ENCODE assay signal across 13 cellular contexts in genomic region chr10:69457771-69458237, GRCh38. TPM values are rescaled to one million over a fixed set of nuclear protein-coding genes. Genes with fewer than 3 reads are reported as not detected.
DNase-seq lines count a peak whose midpoint lies in the region; ATAC-seq and TF ChIP-seq lines count a peak whose summit lies in the region.
"Had no signal": no experiment of that assay in that cellular context is flagged by ENCODE, and none has a peak within 500 bp of the region (broad histone marks: within the 10 kb centered on the region; RNA-seq: fewer than 3 reads in every experiment).

No MANE protein-coding gene starts in this region.

- peaks cover 6% of the 10 kb centered on the region for H3K27me3 Mint-ChIP-seq in activated CD4-positive, alpha-beta T cell treated with anti-CD3 and anti-CD28 coated beads, Interleukin-2, amount 10 ng/mL, durations not matched to agents 24 days and 14 days

- WGBS in heart left ventricle, 4 donors: 60 to 73% (median 65%) methylated on average over 5 of the region's 5 CpGs
- WGBS in urinary bladder: 64% methylated on average over 5 of the region's 5 CpGs

- TF ChIP-seq POLR2A in heart left ventricle (IDR thresholded peaks at IDR 0.05): no peak

- H3K4me1 Mint-ChIP-seq in activated CD4-positive, alpha-beta T cell treated with anti-CD3 and anti-CD28 coated beads, Interleukin-2, amount 10 ng/mL, durations not matched to agents 24 days and 14 days: peaks cover 8% of the 10 kb centered on the region

- H3K36me3 ChIP-seq in heart left ventricle (peaks cover 0 to 3% (median 0%) of the 10 kb centered on the region in 9 donors), colonic mucosa (no peaks in the 10 kb centered on the region), muscle layer of duodenum (ENCODE audit: control insufficient read depth in 1 of 2, insufficient read depth in 2 of 2, low read length in 2 of 2) (no peaks in the 10 kb centered on the region), urinary bladder (ENCODE audit: insufficient read depth) (no peaks in the 10 kb centered on the region)
- H3K36me3 ChIP-seq: adrenal gland, thoracic aorta had no signal

- peak overlapping the region in 1 of 2 donors; percentile 9 for H3K9ac ChIP-seq in colonic mucosa (ENCODE audit: low read depth in 2 of 2, low read length in 2 of 2)

- H3K9me3 Mint-ChIP-seq in activated CD4-positive, alpha-beta T cell treated with anti-CD3 and anti-CD28 coated beads, Interleukin-2, amount 10 ng/mL, durations not matched to agents 24 days and 14 days: no peaks in the 10 kb centered on the region
- H3K9me3 Mint-ChIP-seq: effector memory CD8-positive, alpha-beta T cell had no signal

- ATAC-seq in heart left ventricle: no peak
- no peak for ATAC-seq in left ventricle myocardium superior
- ATAC-seq: effector memory CD8-positive, alpha-beta T cell had no signal

- H3K27ac ChIP-seq in heart left ventricle (peak overlapping the region in 7 of 12 donors; percentile 4 to 92 (median 30)), colonic mucosa (peak overlapping the region; percentile 90), muscle layer of duodenum (ENCODE audit: low read length) (peak overlapping the region; percentile 77), urinary bladder (ENCODE audit: low read depth) (peak overlapping the region; percentile 55)
- H3K27ac ChIP-seq: adrenal gland, thoracic aorta had no signal

- no peaks in the 10 kb centered on the region for H3K9me3 ChIP-seq in heart left ventricle
- H3K9me3 ChIP-seq in colonic mucosa: no peaks in the 10 kb centered on the region
- no peaks in the 10 kb centered on the region for H3K9me3 ChIP-seq in muscle layer of duodenum (ENCODE audit: control insufficient read depth in 1 of 2, low read length in 2 of 2)
- H3K9me3 ChIP-seq: adrenal gland, thoracic aorta had no signal

- H3K36me3 Mint-ChIP-seq in activated CD4-positive, alpha-beta T cell treated with anti-CD3 and anti-CD28 coated beads, Interleukin-2, amount 10 ng/mL, durations not matched to agents 24 days and 14 days (ENCODE audit: low read depth): no peaks in the 10 kb centered on the region

- H3K4me3 ChIP-seq in heart left ventricle (no peak overlapping the region), colonic mucosa (no peak overlapping the region), muscle layer of duodenum (ENCODE audit: low read depth in 1 of 2, low read length in 2 of 2) (no peak overlapping the region), urinary bladder (ENCODE audit: low read depth, low read length) (no peak overlapping the region)
- H3K4me3 ChIP-seq: adrenal gland, GM12878, thoracic aorta had no signal

- DNase-seq in heart left ventricle (no peak), left ventricle myocardium superior (no peak), colonic mucosa (no peak), NCI-H2227 (lab: John Stamatoyannopoulos, UW; ENCODE audit: unreplicated experiment) (no peak), COR-L47 (lab: John Stamatoyannopoulos, UW) (no peak)
- DNase-seq in activated CD4-positive, alpha-beta T cell treated with anti-CD3 and anti-CD28 coated beads, Interleukin-2, amount 10 ng/mL, durations not matched to agents 24 days and 14 days: no peak
- DNase-seq: DMS153; effector memory CD8-positive, alpha-beta T cell had no signal

- no peak overlapping the region for H3K27ac Mint-ChIP-seq in activated CD4-positive, alpha-beta T cell treated with anti-CD3 and anti-CD28 coated beads, Interleukin-2, amount 10 ng/mL, durations not matched to agents 24 days and 14 days

- H3K4me3 Mint-ChIP-seq in activated CD4-positive, alpha-beta T cell treated with anti-CD3 and anti-CD28 coated beads, Interleukin-2, amount 10 ng/mL, durations not matched to agents 24 days and 14 days: no peak overlapping the region

- H3K4me1 ChIP-seq in heart left ventricle: peaks cover 0 to 51% (median 34%) of the 10 kb centered on the region in 12 donors
- peaks cover 19% of the 10 kb centered on the region for H3K4me1 ChIP-seq in colonic mucosa
- peaks cover 32 to 46% of the 10 kb centered on the region in 2 donors for H3K4me1 ChIP-seq in muscle layer of duodenum (ENCODE audit: control insufficient read depth in 1 of 2, insufficient read depth in 2 of 2, low read length in 2 of 2)
- H3K4me1 ChIP-seq in urinary bladder (ENCODE audit: insufficient read depth): peaks cover 4% of the 10 kb centered on the region

- TF ChIP-seq CTCF in heart left ventricle (IDR thresholded peaks at IDR 0.05) (no peak), colonic mucosa (IDR thresholded peaks at IDR 0.05) (no peak)

- H3K27me3 ChIP-seq in heart left ventricle: no peaks in the 10 kb centered on the region
- no peaks in the 10 kb centered on the region for H3K27me3 ChIP-seq in colonic mucosa
- H3K27me3 ChIP-seq in muscle layer of duodenum (ENCODE audit: low read depth, low read length): no peaks in the 10 kb centered on the region
- H3K27me3 ChIP-seq: adrenal gland had no signal

- intact Hi-C loops in heart left ventricle (cut with DNase I): no loop called here
- intact Hi-C loops in left ventricle myocardium superior (cut with micrococcal nuclease): no loop called here
- intact Hi-C loops in colonic mucosa (cut with DNase I): no loop called here
- intact Hi-C loops in activated CD4-positive, alpha-beta T cell treated with anti-CD3 and anti-CD28 coated beads, Interleukin-2, amount 10 ng/mL, durations not matched to agents 24 days and 14 days (cut with micrococcal nuclease): no loop called here

RNA-seq across cellular contexts. Expression of gene TSPAN15, which starts 6.5 kb away (rescaled TPM):
- 10 to 100 TPM in 6 of 9 donors, 1 to 10 TPM in 3; 4.5 to 20.2 (median 11.1) TPM for total RNA-seq in heart left ventricle
- 10 to 100 TPM; 10.5 to 12.5 TPM for polyA plus RNA-seq in heart left ventricle
- total RNA-seq in left ventricle myocardium superior: 8.3 TPM
- 100 to 1,000 TPM; 129 TPM for total RNA-seq in colonic mucosa
- 38.0 TPM for total RNA-seq in urinary bladder
- polyA plus RNA-seq in urinary bladder: 88.1 TPM
- 1.6 and 1.9 TPM in 2 replicates for total RNA-seq in activated CD4-positive, alpha-beta T cell treated with anti-CD3 and anti-CD28 coated beads, Interleukin-2, amount 10 ng/mL, durations not matched to agents 24 days and 14 days

RNA-seq across cellular contexts. Expression of gene TACR2, which starts 41.1 kb away (rescaled TPM):
- total RNA-seq in heart left ventricle: under 1 TPM in 4 of 9 donors, not detected in 5; 0.22 to 0.39 (median 0.29) TPM
- polyA plus RNA-seq in heart left ventricle: under 1 TPM; 0.11 to 0.15 TPM
- total RNA-seq in left ventricle myocardium superior: not detected
- 10 to 100 TPM in 1 of 2 donors, under 1 TPM in 1; 0.22 to 18.8 TPM for total RNA-seq in colonic mucosa
- 4.5 TPM for total RNA-seq in urinary bladder
- polyA plus RNA-seq in urinary bladder: 121 TPM
- total RNA-seq in activated CD4-positive, alpha-beta T cell treated with anti-CD3 and anti-CD28 coated beads, Interleukin-2, amount 10 ng/mL, durations not matched to agents 24 days and 14 days: not detected in 2 replicates
- total RNA-seq: GM12878 had no signal

Comparison
In these comparisons a context has a peak if more than half of its experiments do, and no peak if none do; other contexts are left out.
1. H3K27ac ChIP-seq: peak in every context shown above with its lines; median percentile 90 in colonic mucosa; 77 in muscle layer of duodenum; 55 in urinary bladder; 30 in heart left ventricle.